In genomic region chr2:43837831-43838559, GRCh38 we compare ENCODE assay signal across 2 cellular contexts.
TF ChIP-seq lines count a peak whose summit lies in the region.

No MANE protein-coding gene starts in this region.

TF ChIP-seq in H1, 55 proteins besides CTCF, POLR2A, EP300 and RAD21:
- TF ChIP-seq SUZ12 (IDR thresholded peaks at IDR 0.05; ENCODE audit: low read length) (no peak), CBX8 (IDR thresholded peaks at IDR 0.05; ENCODE audit: borderline replicate concordance, low read depth, low read length) (no peak)
- TF ChIP-seq, protein P1, sequence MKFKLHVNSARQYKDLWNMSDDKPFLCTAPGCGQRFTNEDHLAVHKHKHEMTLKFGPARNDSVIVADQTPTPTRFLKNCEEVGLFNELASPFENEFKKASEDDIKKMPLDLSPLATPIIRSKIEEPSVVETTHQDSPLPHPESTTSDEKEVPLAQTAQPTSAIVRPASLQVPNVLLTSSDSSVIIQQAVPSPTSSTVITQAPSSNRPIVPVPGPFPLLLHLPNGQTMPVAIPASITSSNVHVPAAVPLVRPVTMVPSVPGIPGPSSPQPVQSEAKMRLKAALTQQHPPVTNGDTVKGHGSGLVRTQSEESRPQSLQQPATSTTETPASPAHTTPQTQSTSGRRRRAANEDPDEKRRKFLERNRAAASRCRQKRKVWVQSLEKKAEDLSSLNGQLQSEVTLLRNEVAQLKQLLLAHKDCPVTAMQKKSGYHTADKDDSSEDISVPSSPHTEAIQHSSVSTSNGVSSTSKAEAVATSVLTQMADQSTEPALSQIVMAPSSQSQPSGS (IDR thresholded peaks at IDR 0.05; ENCODE audit: low read length): no peak

TF ChIP-seq in liver, 16 proteins besides CTCF, POLR2A, EP300 and RAD21:
- TF ChIP-seq, protein P2, sequence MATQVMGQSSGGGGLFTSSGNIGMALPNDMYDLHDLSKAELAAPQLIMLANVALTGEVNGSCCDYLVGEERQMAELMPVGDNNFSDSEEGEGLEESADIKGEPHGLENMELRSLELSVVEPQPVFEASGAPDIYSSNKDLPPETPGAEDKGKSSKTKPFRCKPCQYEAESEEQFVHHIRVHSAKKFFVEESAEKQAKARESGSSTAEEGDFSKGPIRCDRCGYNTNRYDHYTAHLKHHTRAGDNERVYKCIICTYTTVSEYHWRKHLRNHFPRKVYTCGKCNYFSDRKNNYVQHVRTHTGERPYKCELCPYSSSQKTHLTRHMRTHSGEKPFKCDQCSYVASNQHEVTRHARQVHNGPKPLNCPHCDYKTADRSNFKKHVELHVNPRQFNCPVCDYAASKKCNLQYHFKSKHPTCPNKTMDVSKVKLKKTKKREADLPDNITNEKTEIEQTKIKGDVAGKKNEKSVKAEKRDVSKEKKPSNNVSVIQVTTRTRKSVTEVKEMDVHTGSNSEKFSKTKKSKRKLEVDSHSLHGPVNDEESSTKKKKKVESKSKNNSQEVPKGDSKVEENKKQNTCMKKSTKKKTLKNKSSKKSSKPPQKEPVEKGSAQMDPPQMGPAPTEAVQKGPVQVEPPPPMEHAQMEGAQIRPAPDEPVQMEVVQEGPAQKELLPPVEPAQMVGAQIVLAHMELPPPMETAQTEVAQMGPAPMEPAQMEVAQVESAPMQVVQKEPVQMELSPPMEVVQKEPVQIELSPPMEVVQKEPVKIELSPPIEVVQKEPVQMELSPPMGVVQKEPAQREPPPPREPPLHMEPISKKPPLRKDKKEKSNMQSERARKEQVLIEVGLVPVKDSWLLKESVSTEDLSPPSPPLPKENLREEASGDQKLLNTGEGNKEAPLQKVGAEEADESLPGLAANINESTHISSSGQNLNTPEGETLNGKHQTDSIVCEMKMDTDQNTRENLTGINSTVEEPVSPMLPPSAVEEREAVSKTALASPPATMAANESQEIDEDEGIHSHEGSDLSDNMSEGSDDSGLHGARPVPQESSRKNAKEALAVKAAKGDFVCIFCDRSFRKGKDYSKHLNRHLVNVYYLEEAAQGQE (IDR thresholded peaks at IDR 0.05): no peak
- TF ChIP-seq RXRA (IDR thresholded peaks at IDR 0.05) (no peak), TAF1 (conservative IDR thresholded peaks at IDR 0.05) (no peak), EGR1 (IDR thresholded peaks at IDR 0.05; ENCODE audit: low read depth in 2 of 2) (no peak), HNF4G (IDR thresholded peaks at IDR 0.05) (no peak), ZBTB33 (IDR thresholded peaks at IDR 0.05) (no peak), JUND (IDR thresholded peaks at IDR 0.05) (no peak), NR2F2 (IDR thresholded peaks at IDR 0.05) (no peak), GABPA (IDR thresholded peaks at IDR 0.05 in 1 of 2, conservative IDR thresholded peaks at IDR 0.05 in 1 of 2) (no peak), HNF4A (conservative IDR thresholded peaks at IDR 0.05) (no peak), ATF3 (IDR thresholded peaks at IDR 0.05) (no peak), MAX (IDR thresholded peaks at IDR 0.05) (no peak), SP1 (IDR thresholded peaks at IDR 0.05) (no peak)
